31 cellular contexts compared by ENCODE assay signal in the genomic region with DNA sequence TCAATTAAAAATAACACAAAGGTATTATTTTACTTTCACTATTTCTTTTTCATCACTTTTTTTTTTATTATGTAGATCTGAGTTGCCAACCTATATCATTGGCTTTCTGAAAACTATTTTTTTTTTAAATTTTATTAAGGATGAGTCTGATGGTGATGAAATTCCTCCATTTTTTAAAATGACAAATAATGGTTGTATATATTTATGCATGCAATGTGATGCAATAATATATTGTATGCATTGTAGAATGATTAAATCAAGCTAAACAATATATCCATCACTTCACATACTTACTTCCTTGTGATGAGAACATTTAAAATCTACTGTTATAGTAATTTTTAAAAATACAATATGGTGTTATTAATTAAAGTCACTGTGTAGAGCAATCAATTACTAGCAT.
DNase-seq lines count a peak whose midpoint lies in the region; ATAC-seq, FAIRE-seq and TF ChIP-seq lines count a peak whose summit lies in the region.
"Had no signal": no experiment of that assay in that cellular context is flagged by ENCODE, and none has a peak within 500 bp of the region (broad histone marks: within the 10 kb centered on the region; RNA-seq: fewer than 3 reads in every experiment).

No MANE protein-coding gene starts in this region.

- peaks cover 44% of the 10 kb centered on the region for H3K9me3 ChIP-seq in HepG2 (ENCODE audit: low read length)
- H3K9me3 ChIP-seq in right lobe of liver, result no peaks in the 10 kb centered on the region
- H3K9me3 ChIP-seq in IMR-90 (ENCODE audit: control insufficient read depth, insufficient read depth, low read length), result no peaks in the 10 kb centered on the region
- H3K9me3 ChIP-seq: A549; BE2C; BLaER1; BLaER1 treated with 17β-estradiol and CSF1 and Interleukin-3, amounts not matched to agents 10 nM and 100 nM; Caco-2 had no signal

- no peak for FAIRE-seq in HepG2 (lab: Jason Lieb, UNC)
- FAIRE-seq: A204.1, A549, D721Med had no signal

- in situ Hi-C loops in HepG2 (cut with HindIII; ENCODE audit: extremely low pct_ligation_motif_present, low pct_unique_long_range_greater_than_20kb), result no loop called here
- in situ Hi-C loops in IMR-90 (cut with MboI; ENCODE audit: low sequenced_read_pairs), result no loop called here

- intact Hi-C loops in HepG2 (cut with micrococcal nuclease; ENCODE audit: unreplicated experiment) (no loop called here), right lobe of liver (cut with DNase I) (no loop called here), IMR-90 (cut with micrococcal nuclease) (no loop called here)

- CTCF ChIA-PET in HepG2 (lab: Yijun Ruan, JAX; ENCODE audit: low intra/inter-chr PET ratio, low total read pairs), result no interaction called here
- CTCF ChIA-PET in IMR-90 (lab: Yijun Ruan, JAX), result no interaction called here

- no peak overlapping the region for H3K23ac ChIP-seq in IMR-90 (ENCODE audit: low read depth, low read length)

- no peaks in the 10 kb centered on the region for H4K20me1 ChIP-seq in HepG2 (ENCODE audit: insufficient read depth, low read length)
- H4K20me1 ChIP-seq in IMR-90 (ENCODE audit: insufficient read depth, low read length), result no peaks in the 10 kb centered on the region
- H4K20me1 ChIP-seq: BLaER1; BLaER1 treated with 17β-estradiol and CSF1 and Interleukin-3, amounts not matched to agents 10 nM and 100 nM had no signal

- H3K79me1 ChIP-seq in IMR-90 (ENCODE audit: low read depth in 1 of 2, low read length in 2 of 2), result no peaks in the 10 kb centered on the region

- H3K14ac ChIP-seq in IMR-90 (replicated peaks; ENCODE audit: low read depth, low read length), result no peak overlapping the region

- no peak overlapping the region for H3K4ac ChIP-seq in IMR-90 (ENCODE audit: low read depth, low read length)

- H2AK9ac ChIP-seq in IMR-90 (replicated peaks; ENCODE audit: low read depth, low read length, poor library complexity), result no peak overlapping the region

- no peaks in the 10 kb centered on the region for H3K27me3 ChIP-seq in HepG2 (ENCODE audit: control insufficient read depth in 1 of 2, insufficient read depth in 2 of 2, low read length in 2 of 2)
- no peaks in the 10 kb centered on the region for H3K27me3 ChIP-seq in right lobe of liver
- H3K27me3 ChIP-seq in IMR-90 (ENCODE audit: control insufficient read depth, insufficient read depth, low read length), result no peaks in the 10 kb centered on the region
- H3K27me3 ChIP-seq: BE2C; BLaER1; BLaER1 treated with 17β-estradiol and CSF1 and Interleukin-3, amounts not matched to agents 10 nM and 100 nM had no signal

- H3K79me2 ChIP-seq in HepG2 (ENCODE audit: insufficient read depth, low read length), result no peaks in the 10 kb centered on the region

- BruUV-seq in HepG2 (replicated peaks; lab: Mats Ljungman, UMichigan) (no TSS peak), IMR-90 (replicated peaks; lab: Mats Ljungman, UMichigan) (no TSS peak)

- H3K18ac ChIP-seq in IMR-90 (ENCODE audit: low read depth, low read length), result no peak overlapping the region

- TF ChIP-seq EP300 in HepG2 (IDR thresholded peaks at IDR 0.05; ENCODE audit: low read depth in 2 of 2, low read length in 2 of 2) (no peak), HepG2 (CRISPR knock-in tag; IDR thresholded peaks at IDR 0.05; ENCODE audit: borderline replicate concordance) (no peak)

- no peak overlapping the region for H2BK120ac ChIP-seq in IMR-90 (ENCODE audit: low read depth, low read length)

- H4K5ac ChIP-seq in IMR-90 (ENCODE audit: low read depth, low read length), result no peak overlapping the region

- H3K9ac ChIP-seq in HepG2 (ENCODE audit: insufficient read depth, low read depth, low read length) (no peak overlapping the region), IMR-90 (ENCODE audit: low read depth, low read length) (no peak overlapping the region)
- H3K9ac ChIP-seq: BLaER1; BLaER1 treated with 17β-estradiol and CSF1 and Interleukin-3, amounts not matched to agents 10 nM and 100 nM had no signal

- H3K4me1 ChIP-seq in HepG2 (ENCODE audit: insufficient read depth, low read length) (no peaks in the 10 kb centered on the region), right lobe of liver (no peaks in the 10 kb centered on the region), IMR-90 (ENCODE audit: control insufficient read depth, insufficient read depth, low read length) (no peaks in the 10 kb centered on the region)
- H3K4me1 ChIP-seq: A549; BE2C; BLaER1; BLaER1 treated with 17β-estradiol and CSF1 and Interleukin-3, amounts not matched to agents 10 nM and 100 nM; Caco-2 had no signal

- TF ChIP-seq RAD21 in HepG2 (CRISPR knock-in tag; IDR thresholded peaks at IDR 0.05) (no peak), IMR-90 (IDR thresholded peaks at IDR 0.05; ENCODE audit: low read length) (no peak)

- no peak overlapping the region for H4K8ac ChIP-seq in IMR-90 (ENCODE audit: low read depth in 2 of 2, low read length in 2 of 2)

- H3K27ac ChIP-seq in HepG2 (ENCODE audit: extremely low read length, insufficient read depth, low read length) (no peak overlapping the region), right lobe of liver (no peak overlapping the region), IMR-90 (ENCODE audit: insufficient read depth, low read length) (no peak overlapping the region)
- H3K27ac ChIP-seq: 22Rv1; A549; BLaER1; BLaER1 treated with 17β-estradiol and CSF1 and Interleukin-3, amounts not matched to agents 10 nM and 100 nM; C4-2B had no signal

- DNase-seq in HepG2 (ENCODE audit: low spot score), result no peak
- DNase-seq in right lobe of liver, result no peak
- no peak for DNase-seq in IMR-90
- no peak for DNase-seq in COLO829 (ENCODE audit: low spot score)
- DNase-seq: 8988T; ACHN; AML-193; BE2C; C1 segment of cervical spinal cord; Caco-2; Calu3; CD4-positive, alpha-beta memory T cell; CD4-positive, alpha-beta T cell; CD4-positive, CD25-positive, alpha-beta regulatory T cell; CD8-positive, alpha-beta memory T cell; CD8-positive, alpha-beta T cell; COR-L47; DMS 273 treated with DMSO at 0.1 percent for 48 hours; DMS153; DMS53; DMS79; DMS79 treated with DMSO at 0.1 percent for 48 hours; DND-41; EL had no signal

- dilution Hi-C loops in IMR-90 (cut with HindIII; ENCODE audit: low sequenced_read_pairs, unreplicated experiment), result no loop called here

- H2BK15ac ChIP-seq in IMR-90 (ENCODE audit: low read depth, low read length), result no peak overlapping the region

- TF ChIP-seq CTCF in HepG2 (CRISPR knock-in tag; IDR thresholded peaks at IDR 0.05), result no peak
- TF ChIP-seq CTCF in right lobe of liver (IDR thresholded peaks at IDR 0.05), result no peak
- TF ChIP-seq CTCF in IMR-90 (conservative IDR thresholded peaks at IDR 0.05; ENCODE audit: low read depth, low read length), result no peak

- no peak overlapping the region for H2AK5ac ChIP-seq in IMR-90 (ENCODE audit: low read depth, low read length)

- no peak overlapping the region for H3K56ac ChIP-seq in IMR-90 (ENCODE audit: extremely low read depth, insufficient read depth, low read length)

- H3K4me2 ChIP-seq in HepG2 (ENCODE audit: low read depth, low read length) (no peak overlapping the region), IMR-90 (ENCODE audit: low read depth, low read length) (no peak overlapping the region)
- H3K4me2 ChIP-seq: A549; BLaER1; BLaER1 treated with 17β-estradiol and CSF1 and Interleukin-3, amounts not matched to agents 10 nM and 100 nM had no signal

- no peak overlapping the region for H4K91ac ChIP-seq in IMR-90 (ENCODE audit: insufficient read depth, low read depth, low read length)

- ATAC-seq in HepG2 (no peak), right lobe of liver (no peak), IMR-90 (ENCODE audit: low read depth) (no peak)
- ATAC-seq: A549; CD8-positive, alpha-beta T cell had no signal

- H3K9me1 ChIP-seq in IMR-90 (ENCODE audit: insufficient read depth, low read length), result no peaks in the 10 kb centered on the region

- TF ChIP-seq POLR2A in HepG2 (IDR thresholded peaks at IDR 0.05; ENCODE audit: insufficient read depth in 1 of 2, low read depth in 2 of 2, low read length in 2 of 2) (no peak), right lobe of liver (IDR thresholded peaks at IDR 0.05) (no peak), IMR-90 (IDR thresholded peaks at IDR 0.05; ENCODE audit: low read depth, low read length) (no peak)

- H3K36me3 ChIP-seq in HepG2 (replicated peaks in 1 of 2; ENCODE audit: control insufficient read depth in 1 of 2, insufficient read depth in 2 of 2, low read length in 2 of 2) (no peaks in the 10 kb centered on the region), right lobe of liver (no peaks in the 10 kb centered on the region), IMR-90 (ENCODE audit: control insufficient read depth, insufficient read depth, low read length) (no peaks in the 10 kb centered on the region)
- H3K36me3 ChIP-seq: BE2C; BLaER1; BLaER1 treated with 17β-estradiol and CSF1 and Interleukin-3, amounts not matched to agents 10 nM and 100 nM had no signal

- no peak overlapping the region for H2BK20ac ChIP-seq in IMR-90 (ENCODE audit: low read depth, low read length)

- POLR2A ChIA-PET in HepG2 (lab: Yijun Ruan, JAX), result no interaction called here
- POLR2A ChIA-PET in IMR-90 (lab: Charles Lee; ENCODE audit: unreplicated experiment), result no interaction called here

- H2AFZ ChIP-seq in HepG2 (ENCODE audit: low read length), result no peak overlapping the region
- H2AFZ ChIP-seq in IMR-90 (replicated peaks; ENCODE audit: low read length, poor library complexity), result no peak overlapping the region

- H3K4me3 ChIP-seq in HepG2 (replicated peaks in 1 of 3; ENCODE audit: insufficient read depth in 1 of 3, low read depth in 2 of 3, low read length in 3 of 3) (no peak overlapping the region), right lobe of liver (no peak overlapping the region), IMR-90 (ENCODE audit: insufficient read depth, low read depth, low read length) (no peak overlapping the region)
- H3K4me3 ChIP-seq: A549; BLaER1; BLaER1 treated with 17β-estradiol and CSF1 and Interleukin-3, amounts not matched to agents 10 nM and 100 nM had no signal

- no peak overlapping the region for H2BK5ac ChIP-seq in IMR-90 (ENCODE audit: low read depth, low read length, poor library complexity, severe bottlenecking)

TF ChIP-seq in HepG2, 621 proteins besides CTCF, POLR2A, EP300 and RAD21 (continues in another document):
- TF ChIP-seq U2AF2 (IDR thresholded peaks at IDR 0.05; ENCODE audit: low read depth, low read length) (no peak), CEBPB (IDR thresholded peaks at IDR 0.05; ENCODE audit: borderline replicate concordance, low read depth, low read length) (peak; percentile 58; the same call in 1 of the 2 replicates), U2AF1 (optimal IDR thresholded peaks at IDR 0.05; ENCODE audit: low read depth, low read length) (no peak), GATAD1 (CRISPR knock-in tag; IDR thresholded peaks at IDR 0.05) (no peak), SATB2 (CRISPR knock-in tag; IDR thresholded peaks at IDR 0.05) (no peak)

TF ChIP-seq in IMR-90, 13 proteins besides CTCF, POLR2A, EP300 and RAD21:
- no peak for TF ChIP-seq NFE2L2 (IDR thresholded peaks at IDR 0.05; ENCODE audit: low read depth, low read length)
- TF ChIP-seq CEBPB (IDR thresholded peaks at IDR 0.05; ENCODE audit: low read depth, low read length), result peak; percentile 13; the same call in 1 of the 2 replicates
